ENCODE assay signal across 8 cellular contexts in genomic region chr6:166627875-166628849, GRCh38.
DNase-seq lines count a peak whose midpoint lies in the region; ATAC-seq, FAIRE-seq and TF ChIP-seq lines count a peak whose summit lies in the region.

No MANE protein-coding gene starts in this region.

- ATAC-seq in HG03342 (IDR thresholded peaks at IDR 0.05; ENCODE audit: unreplicated experiment) = peak; percentile 22

- H3K4me1 ChIP-seq in mucosa of stomach (ENCODE audit: control insufficient read depth, insufficient read depth, low read length) = peaks cover 21% of the 10 kb centered on the region

- H3K9ac ChIP-seq in mucosa of stomach (ENCODE audit: low read length) = peak overlapping the region; percentile 62

- TF ChIP-seq CTCF in AG10803 (conservative IDR thresholded peaks at IDR 0.05; ENCODE audit: low read length) = no peak
- no peak for TF ChIP-seq CTCF in epithelial cell of esophagus (IDR thresholded peaks at IDR 0.05; ENCODE audit: insufficient read depth, low read depth, low read length, missing control alignments)

- H3K27me3 ChIP-seq in mucosa of stomach (ENCODE audit: control insufficient read depth, insufficient read depth, low read length) = peaks cover 3% of the 10 kb centered on the region

- H3K36me3 ChIP-seq in mucosa of stomach (ENCODE audit: control insufficient read depth, insufficient read depth, low read length) = no peaks in the 10 kb centered on the region

- DNase-seq in AG10803 (ENCODE audit: low read depth) = peak; percentile 29
- DNase-seq in GM19239 (ENCODE audit: insufficient read length, low spot score) = peak; percentile 36
- DNase-seq in NCI-H774 (lab: John Stamatoyannopoulos, UW) = peak; percentile 76
- peak; percentile 72 for DNase-seq in activated CD8-positive, alpha-beta memory T cell treated with anti-CD3 and anti-CD28 coated beads, Interleukin-2, amount 50 U/mL, for 48 hours
- DNase-seq in epithelial cell of esophagus (ENCODE audit: low read depth) = peak; percentile 63
- DNase-seq in stimulated activated naive CD4-positive, alpha-beta T cell (lab: John Stamatoyannopoulos, UW) = peak in 4 of 6 experiments; percentile 56 to 73 (median 64)

- peak; percentile 60 for FAIRE-seq in GM19239 (lab: Jason Lieb, UNC)

- peak overlapping the region; percentile 65 for H3K4me3 ChIP-seq in AG10803 (ENCODE audit: low read length)
- H3K4me3 ChIP-seq in epithelial cell of esophagus (ENCODE audit: low read length) = peak overlapping the region; percentile 54
- peak overlapping the region; percentile 57 for H3K4me3 ChIP-seq in mucosa of stomach (ENCODE audit: low read length)

- no peaks in the 10 kb centered on the region for H3K9me3 ChIP-seq in mucosa of stomach (ENCODE audit: control insufficient read depth, low read length)

Comparison
In these comparisons a context has a peak if more than half of its experiments do, and no peak if none do; other contexts are left out.
1. Peak in every context shown above with its lines: DNase-seq, ATAC-seq and H3K4me3 ChIP-seq.